In the genomic region with DNA sequence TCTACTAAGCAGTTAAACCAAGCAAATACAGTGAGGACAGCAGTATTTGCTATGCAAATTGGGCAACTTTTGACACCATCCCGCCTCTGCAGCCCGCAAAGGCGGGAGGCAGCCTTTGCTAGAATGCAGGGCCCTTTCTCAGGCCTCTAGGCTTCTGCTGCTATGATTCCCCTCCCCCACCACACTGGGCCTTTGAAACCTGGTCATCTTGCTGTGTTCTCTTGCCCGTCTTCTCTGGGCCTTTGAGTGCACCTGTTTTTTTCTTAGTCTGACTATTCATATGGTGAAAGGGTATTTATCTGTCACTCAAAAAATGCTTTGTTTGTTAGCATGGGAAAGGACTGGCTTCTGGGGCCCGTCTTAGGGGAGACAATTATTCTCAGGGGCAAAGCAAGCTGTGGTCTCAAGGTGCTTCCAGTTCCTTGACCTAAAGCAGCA, we compare ENCODE assay signal across 1 cellular context.
A peak's percentile ranks its signal among the peaks of the same experiment; 100 is the strongest.
TF ChIP-seq lines count a peak whose summit lies in the region.

No MANE protein-coding gene starts in this region.

TF ChIP-seq in GM23338, 12 proteins besides CTCF, POLR2A, EP300 and RAD21 (continued from another document):
- TF ChIP-seq, protein P1, sequence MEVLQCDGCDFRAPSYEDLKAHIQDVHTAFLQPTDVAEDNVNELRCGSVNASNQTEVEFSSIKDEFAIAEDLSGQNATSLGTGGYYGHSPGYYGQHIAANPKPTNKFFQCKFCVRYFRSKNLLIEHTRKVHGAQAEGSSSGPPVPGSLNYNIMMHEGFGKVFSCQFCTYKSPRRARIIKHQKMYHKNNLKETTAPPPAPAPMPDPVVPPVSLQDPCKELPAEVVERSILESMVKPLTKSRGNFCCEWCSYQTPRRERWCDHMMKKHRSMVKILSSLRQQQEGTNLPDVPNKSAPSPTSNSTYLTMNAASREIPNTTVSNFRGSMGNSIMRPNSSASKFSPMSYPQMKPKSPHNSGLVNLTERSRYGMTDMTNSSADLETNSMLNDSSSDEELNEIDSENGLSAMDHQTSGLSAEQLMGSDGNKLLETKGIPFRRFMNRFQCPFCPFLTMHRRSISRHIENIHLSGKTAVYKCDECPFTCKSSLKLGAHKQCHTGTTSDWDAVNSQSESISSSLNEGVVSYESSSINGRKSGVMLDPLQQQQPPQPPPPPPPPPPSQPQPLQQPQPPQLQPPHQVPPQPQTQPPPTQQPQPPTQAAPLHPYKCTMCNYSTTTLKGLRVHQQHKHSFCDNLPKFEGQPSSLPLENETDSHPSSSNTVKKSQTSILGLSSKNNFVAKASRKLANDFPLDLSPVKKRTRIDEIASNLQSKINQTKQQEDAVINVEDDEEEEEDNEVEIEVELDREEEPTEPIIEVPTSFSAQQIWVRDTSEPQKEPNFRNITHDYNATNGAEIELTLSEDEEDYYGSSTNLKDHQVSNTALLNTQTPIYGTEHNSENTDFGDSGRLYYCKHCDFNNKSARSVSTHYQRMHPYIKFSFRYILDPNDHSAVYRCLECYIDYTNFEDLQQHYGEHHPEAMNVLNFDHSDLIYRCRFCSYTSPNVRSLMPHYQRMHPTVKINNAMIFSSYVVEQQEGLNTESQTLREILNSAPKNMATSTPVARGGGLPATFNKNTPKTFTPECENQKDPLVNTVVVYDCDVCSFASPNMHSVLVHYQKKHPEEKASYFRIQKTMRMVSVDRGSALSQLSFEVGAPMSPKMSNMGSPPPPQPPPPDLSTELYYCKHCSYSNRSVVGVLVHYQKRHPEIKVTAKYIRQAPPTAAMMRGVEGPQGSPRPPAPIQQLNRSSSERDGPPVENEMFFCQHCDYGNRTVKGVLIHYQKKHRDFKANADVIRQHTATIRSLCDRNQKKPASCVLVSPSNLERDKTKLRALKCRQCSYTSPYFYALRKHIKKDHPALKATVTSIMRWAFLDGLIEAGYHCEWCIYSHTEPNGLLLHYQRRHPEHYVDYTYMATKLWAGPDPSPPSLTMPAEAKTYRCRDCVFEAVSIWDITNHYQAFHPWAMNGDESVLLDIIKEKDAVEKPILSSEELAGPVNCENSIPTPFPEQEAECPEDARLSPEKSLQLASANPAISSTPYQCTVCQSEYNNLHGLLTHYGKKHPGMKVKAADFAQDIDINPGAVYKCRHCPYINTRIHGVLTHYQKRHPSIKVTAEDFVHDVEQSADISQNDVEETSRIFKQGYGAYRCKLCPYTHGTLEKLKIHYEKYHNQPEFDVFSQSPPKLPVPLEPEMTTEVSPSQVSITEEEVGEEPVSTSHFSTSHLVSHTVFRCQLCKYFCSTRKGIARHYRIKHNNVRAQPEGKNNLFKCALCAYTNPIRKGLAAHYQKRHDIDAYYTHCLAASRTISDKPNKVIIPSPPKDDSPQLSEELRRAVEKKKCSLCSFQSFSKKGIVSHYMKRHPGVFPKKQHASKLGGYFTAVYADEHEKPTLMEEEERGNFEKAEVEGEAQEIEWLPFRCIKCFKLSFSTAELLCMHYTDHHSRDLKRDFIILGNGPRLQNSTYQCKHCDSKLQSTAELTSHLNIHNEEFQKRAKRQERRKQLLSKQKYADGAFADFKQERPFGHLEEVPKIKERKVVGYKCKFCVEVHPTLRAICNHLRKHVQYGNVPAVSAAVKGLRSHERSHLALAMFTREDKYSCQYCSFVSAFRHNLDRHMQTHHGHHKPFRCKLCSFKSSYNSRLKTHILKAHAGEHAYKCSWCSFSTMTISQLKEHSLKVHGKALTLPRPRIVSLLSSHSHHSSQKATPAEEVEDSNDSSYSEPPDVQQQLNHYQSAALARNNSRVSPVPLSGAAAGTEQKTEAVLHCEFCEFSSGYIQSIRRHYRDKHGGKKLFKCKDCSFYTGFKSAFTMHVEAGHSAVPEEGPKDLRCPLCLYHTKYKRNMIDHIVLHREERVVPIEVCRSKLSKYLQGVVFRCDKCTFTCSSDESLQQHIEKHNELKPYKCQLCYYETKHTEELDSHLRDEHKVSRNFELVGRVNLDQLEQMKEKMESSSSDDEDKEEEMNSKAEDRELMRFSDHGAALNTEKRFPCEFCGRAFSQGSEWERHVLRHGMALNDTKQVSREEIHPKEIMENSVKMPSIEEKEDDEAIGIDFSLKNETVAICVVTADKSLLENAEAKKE (CRISPR knock-in tag; IDR thresholded peaks at IDR 0.05): peak; percentile 31; the same call in 1 of the 2 replicates
